1 cellular context compared by ENCODE assay signal in genomic region chr5:52428977-52429474, GRCh38.
TF ChIP-seq lines count a peak whose summit lies in the region.

No MANE protein-coding gene starts in this region.

TF ChIP-seq in GM23338, 12 proteins besides CTCF, POLR2A, EP300 and RAD21 (continued from another document):
- TF ChIP-seq REST (IDR thresholded peaks at IDR 0.05; ENCODE audit: unreplicated experiment) (no peak), CREB1 (CRISPR knock-in tag; IDR thresholded peaks at IDR 0.05; ENCODE audit: low read depth) (no peak), POLR2AphosphoS5 (IDR thresholded peaks at IDR 0.05; ENCODE audit: low read depth) (no peak), ZNF331 (CRISPR knock-in tag; IDR thresholded peaks at IDR 0.05; ENCODE audit: low read depth) (no peak), NANOG (IDR thresholded peaks at IDR 0.05; ENCODE audit: borderline replicate concordance) (no peak), EZH2phosphoT487 (IDR thresholded peaks at IDR 0.05; ENCODE audit: unreplicated experiment) (no peak), ZNF114 (CRISPR knock-in tag; IDR thresholded peaks at IDR 0.05) (no peak)
- TF ChIP-seq, protein P1, sequence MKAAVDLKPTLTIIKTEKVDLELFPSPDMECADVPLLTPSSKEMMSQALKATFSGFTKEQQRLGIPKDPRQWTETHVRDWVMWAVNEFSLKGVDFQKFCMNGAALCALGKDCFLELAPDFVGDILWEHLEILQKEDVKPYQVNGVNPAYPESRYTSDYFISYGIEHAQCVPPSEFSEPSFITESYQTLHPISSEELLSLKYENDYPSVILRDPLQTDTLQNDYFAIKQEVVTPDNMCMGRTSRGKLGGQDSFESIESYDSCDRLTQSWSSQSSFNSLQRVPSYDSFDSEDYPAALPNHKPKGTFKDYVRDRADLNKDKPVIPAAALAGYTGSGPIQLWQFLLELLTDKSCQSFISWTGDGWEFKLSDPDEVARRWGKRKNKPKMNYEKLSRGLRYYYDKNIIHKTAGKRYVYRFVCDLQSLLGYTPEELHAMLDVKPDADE (IDR thresholded peaks at IDR 0.05), result no peak
- TF ChIP-seq, protein P2, sequence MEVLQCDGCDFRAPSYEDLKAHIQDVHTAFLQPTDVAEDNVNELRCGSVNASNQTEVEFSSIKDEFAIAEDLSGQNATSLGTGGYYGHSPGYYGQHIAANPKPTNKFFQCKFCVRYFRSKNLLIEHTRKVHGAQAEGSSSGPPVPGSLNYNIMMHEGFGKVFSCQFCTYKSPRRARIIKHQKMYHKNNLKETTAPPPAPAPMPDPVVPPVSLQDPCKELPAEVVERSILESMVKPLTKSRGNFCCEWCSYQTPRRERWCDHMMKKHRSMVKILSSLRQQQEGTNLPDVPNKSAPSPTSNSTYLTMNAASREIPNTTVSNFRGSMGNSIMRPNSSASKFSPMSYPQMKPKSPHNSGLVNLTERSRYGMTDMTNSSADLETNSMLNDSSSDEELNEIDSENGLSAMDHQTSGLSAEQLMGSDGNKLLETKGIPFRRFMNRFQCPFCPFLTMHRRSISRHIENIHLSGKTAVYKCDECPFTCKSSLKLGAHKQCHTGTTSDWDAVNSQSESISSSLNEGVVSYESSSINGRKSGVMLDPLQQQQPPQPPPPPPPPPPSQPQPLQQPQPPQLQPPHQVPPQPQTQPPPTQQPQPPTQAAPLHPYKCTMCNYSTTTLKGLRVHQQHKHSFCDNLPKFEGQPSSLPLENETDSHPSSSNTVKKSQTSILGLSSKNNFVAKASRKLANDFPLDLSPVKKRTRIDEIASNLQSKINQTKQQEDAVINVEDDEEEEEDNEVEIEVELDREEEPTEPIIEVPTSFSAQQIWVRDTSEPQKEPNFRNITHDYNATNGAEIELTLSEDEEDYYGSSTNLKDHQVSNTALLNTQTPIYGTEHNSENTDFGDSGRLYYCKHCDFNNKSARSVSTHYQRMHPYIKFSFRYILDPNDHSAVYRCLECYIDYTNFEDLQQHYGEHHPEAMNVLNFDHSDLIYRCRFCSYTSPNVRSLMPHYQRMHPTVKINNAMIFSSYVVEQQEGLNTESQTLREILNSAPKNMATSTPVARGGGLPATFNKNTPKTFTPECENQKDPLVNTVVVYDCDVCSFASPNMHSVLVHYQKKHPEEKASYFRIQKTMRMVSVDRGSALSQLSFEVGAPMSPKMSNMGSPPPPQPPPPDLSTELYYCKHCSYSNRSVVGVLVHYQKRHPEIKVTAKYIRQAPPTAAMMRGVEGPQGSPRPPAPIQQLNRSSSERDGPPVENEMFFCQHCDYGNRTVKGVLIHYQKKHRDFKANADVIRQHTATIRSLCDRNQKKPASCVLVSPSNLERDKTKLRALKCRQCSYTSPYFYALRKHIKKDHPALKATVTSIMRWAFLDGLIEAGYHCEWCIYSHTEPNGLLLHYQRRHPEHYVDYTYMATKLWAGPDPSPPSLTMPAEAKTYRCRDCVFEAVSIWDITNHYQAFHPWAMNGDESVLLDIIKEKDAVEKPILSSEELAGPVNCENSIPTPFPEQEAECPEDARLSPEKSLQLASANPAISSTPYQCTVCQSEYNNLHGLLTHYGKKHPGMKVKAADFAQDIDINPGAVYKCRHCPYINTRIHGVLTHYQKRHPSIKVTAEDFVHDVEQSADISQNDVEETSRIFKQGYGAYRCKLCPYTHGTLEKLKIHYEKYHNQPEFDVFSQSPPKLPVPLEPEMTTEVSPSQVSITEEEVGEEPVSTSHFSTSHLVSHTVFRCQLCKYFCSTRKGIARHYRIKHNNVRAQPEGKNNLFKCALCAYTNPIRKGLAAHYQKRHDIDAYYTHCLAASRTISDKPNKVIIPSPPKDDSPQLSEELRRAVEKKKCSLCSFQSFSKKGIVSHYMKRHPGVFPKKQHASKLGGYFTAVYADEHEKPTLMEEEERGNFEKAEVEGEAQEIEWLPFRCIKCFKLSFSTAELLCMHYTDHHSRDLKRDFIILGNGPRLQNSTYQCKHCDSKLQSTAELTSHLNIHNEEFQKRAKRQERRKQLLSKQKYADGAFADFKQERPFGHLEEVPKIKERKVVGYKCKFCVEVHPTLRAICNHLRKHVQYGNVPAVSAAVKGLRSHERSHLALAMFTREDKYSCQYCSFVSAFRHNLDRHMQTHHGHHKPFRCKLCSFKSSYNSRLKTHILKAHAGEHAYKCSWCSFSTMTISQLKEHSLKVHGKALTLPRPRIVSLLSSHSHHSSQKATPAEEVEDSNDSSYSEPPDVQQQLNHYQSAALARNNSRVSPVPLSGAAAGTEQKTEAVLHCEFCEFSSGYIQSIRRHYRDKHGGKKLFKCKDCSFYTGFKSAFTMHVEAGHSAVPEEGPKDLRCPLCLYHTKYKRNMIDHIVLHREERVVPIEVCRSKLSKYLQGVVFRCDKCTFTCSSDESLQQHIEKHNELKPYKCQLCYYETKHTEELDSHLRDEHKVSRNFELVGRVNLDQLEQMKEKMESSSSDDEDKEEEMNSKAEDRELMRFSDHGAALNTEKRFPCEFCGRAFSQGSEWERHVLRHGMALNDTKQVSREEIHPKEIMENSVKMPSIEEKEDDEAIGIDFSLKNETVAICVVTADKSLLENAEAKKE (CRISPR knock-in tag; IDR thresholded peaks at IDR 0.05), result no peak
